21 cellular contexts compared by ENCODE assay signal in genomic region chr18:58829263-58829662, GRCh38.
"Had no signal": no experiment of that assay in that cellular context is flagged by ENCODE, and none has a peak within 500 bp of the region (broad histone marks: within the 10 kb centered on the region; RNA-seq: fewer than 3 reads in every experiment).

No MANE protein-coding gene starts in this region.

- H3K27ac ChIP-seq: adrenal gland, brain microvascular endothelial cell, left ventricle myocardium inferior, right lobe of liver, spleen, WERI-Rb-1 had no signal

- H3K4me1 Mint-ChIP-seq: central memory CD8-positive, alpha-beta T cell had no signal

- H3K27me3 ChIP-seq: adrenal gland, brain microvascular endothelial cell, right lobe of liver had no signal

- DNase-seq: activated CD4-positive, alpha-beta T cell treated with anti-CD3 and anti-CD28 coated beads for 1 hour; activated gamma-delta T cell treated with Interleukin-2 at 50 U/mL for 16 hours; adrenal gland; brain microvascular endothelial cell; cortex of kidney; effector CD4-positive, alpha-beta T cell; foreskin fibroblast; kidney; left ventricle myocardium inferior; right lobe of liver; spleen; stimulated activated CD8-positive, alpha-beta memory T cell treated with anti-CD3 and anti-CD28 coated beads, Interleukin-4, amount 100 ng/mL, for 48 hours; stimulated activated naive CD4-positive, alpha-beta T cell; SW 1271; T-helper 2 cell; trophoblast cell; WERI-Rb-1 had no signal

- H3K9me3 Mint-ChIP-seq: activated naive CD4-positive, alpha-beta T cell treated with anti-CD3 and anti-CD28 coated beads, Interleukin-2, amount 50 U/mL, for 72 hours; activated T-helper 1 cell treated with anti-CD3 and anti-CD28 coated beads, Interleukin-12 subunit alpha, Interleukin-12 subunit beta, Interleukin-2, Interleukin-4 antibody, amounts not matched to agents 30 ng/mL and 10 ng/mL and 1 ng/mL, durations not matched to agents 14 hours and 24 hours and 36 hours; central memory CD8-positive, alpha-beta T cell had no signal

- H3K4me3 Mint-ChIP-seq: activated T-helper 1 cell treated with anti-CD3 and anti-CD28 coated beads, Interleukin-12 subunit alpha, Interleukin-12 subunit beta, Interleukin-2, Interleukin-4 antibody, amounts not matched to agents 30 ng/mL and 10 ng/mL and 1 ng/mL, durations not matched to agents 14 hours and 24 hours and 36 hours; central memory CD8-positive, alpha-beta T cell had no signal

- H3K4me1 ChIP-seq: adrenal gland, left ventricle myocardium inferior, right lobe of liver, spleen had no signal

- ATAC-seq: activated naive CD4-positive, alpha-beta T cell treated with anti-CD3 and anti-CD28 coated beads, Interleukin-2, amount 50 U/mL, for 72 hours; esophagus mucosa; right lobe of liver had no signal

- H3K27ac Mint-ChIP-seq: activated naive CD4-positive, alpha-beta T cell treated with anti-CD3 and anti-CD28 coated beads, Interleukin-2, amount 50 U/mL, for 72 hours; activated T-helper 1 cell treated with anti-CD3 and anti-CD28 coated beads, Interleukin-12 subunit alpha, Interleukin-12 subunit beta, Interleukin-2, Interleukin-4 antibody, amounts not matched to agents 30 ng/mL and 10 ng/mL and 1 ng/mL, durations not matched to agents 14 hours and 24 hours and 36 hours had no signal

- H3K4me3 ChIP-seq: adrenal gland, left ventricle myocardium inferior, right lobe of liver, spleen had no signal

- H3K9me3 ChIP-seq: adrenal gland, left ventricle myocardium inferior, right lobe of liver had no signal

- H3K36me3 ChIP-seq: adrenal gland, brain microvascular endothelial cell, left ventricle myocardium inferior, right lobe of liver, spleen, WERI-Rb-1 had no signal
